25 cellular contexts compared by ENCODE assay signal in genomic region chr11:2889399-2890273, GRCh38. TPM values are rescaled to one million over a fixed set of nuclear protein-coding genes. Genes with fewer than 3 reads are reported as not detected.
DNase-seq lines count a peak whose midpoint lies in the region; ATAC-seq and TF ChIP-seq lines count a peak whose summit lies in the region.
"Had no signal": no experiment of that assay in that cellular context is flagged by ENCODE, and none has a peak within 500 bp of the region (broad histone marks: within the 10 kb centered on the region; RNA-seq: fewer than 3 reads in every experiment).

No MANE protein-coding gene starts in this region.

- no peak for DNase-seq in activated CD8-positive, alpha-beta T cell treated with anti-CD3 and anti-CD28 coated beads for 36 hours
- no peak for DNase-seq in activated CD8-positive, alpha-beta T cell treated with anti-CD3 and anti-CD28 coated beads, Interleukin-2, amount 10 ng/mL, durations not matched to agents 7 days and 5 days
- DNase-seq in NCI-H345 (lab: John Stamatoyannopoulos, UW) (peak; percentile 27), mesenchymal stem cell (no peak), testis (no peak), GM03348 (ENCODE audit: low spot score) (no peak)
- DNase-seq in CD4-positive, alpha-beta T cell = no peak
- DNase-seq: activated CD4-positive, alpha-beta T cell treated with anti-CD3 and anti-CD28 coated beads, Interleukin-2, amount 50 U/mL, for 1 hour; activated CD8-positive, alpha-beta memory T cell treated with anti-CD3 and anti-CD28 coated beads, Interleukin-2, amount 50 U/mL, for 48 hours; BE2C; glutamatergic neuron; NCI-H1694 treated with DMSO at 0.1 percent for 48 hours; NCI-H526 treated with DMSO at 0.1 percent for 48 hours; stimulated activated CD4-positive, alpha-beta T cell treated with anti-CD3 and anti-CD28 coated beads, Interleukin-1b, Interleukin-23, amount 100 ng/mL, for 48 hours; T-helper 17 cell had no signal

- H3K23ac ChIP-seq in mesenchymal stem cell (ENCODE audit: low read length in 2 of 2) = no peak overlapping the region

- peak overlapping the region in 1 of 2 experiments; percentile 71 for H3K4ac ChIP-seq in mesenchymal stem cell (ENCODE audit: low read depth in 1 of 2, low read length in 2 of 2)

- peaks cover 57% of the 10 kb centered on the region for H3K4me1 ChIP-seq in mesenchymal stem cell (ENCODE audit: control insufficient read depth, insufficient read depth, low read depth, low read length)
- peaks cover 48% of the 10 kb centered on the region for H3K4me1 ChIP-seq in testis
- H3K4me1 ChIP-seq: BE2C had no signal

- H3K36me3 ChIP-seq in mesenchymal stem cell (ENCODE audit: control insufficient read depth in 1 of 2, insufficient read depth in 2 of 2, low read depth in 1 of 2, low read length in 2 of 2) = no peaks in the 10 kb centered on the region
- H3K36me3 ChIP-seq in testis (ENCODE audit: low read depth, missing control alignments) = no peaks in the 10 kb centered on the region
- H3K36me3 ChIP-seq: BE2C, lower lobe of right lung, neutrophil, upper lobe of right lung had no signal

- H3K14ac ChIP-seq in mesenchymal stem cell (ENCODE audit: low read length in 2 of 2) = no peak overlapping the region

- H2BK5ac ChIP-seq in mesenchymal stem cell (ENCODE audit: low read depth, low read length, poor library complexity, severe bottlenecking) = no peak overlapping the region

- H3K4me1 Mint-ChIP-seq in activated CD8-positive, alpha-beta T cell treated with anti-CD3 and anti-CD28 coated beads for 36 hours (ENCODE audit: low read depth) = peaks cover 19% of the 10 kb centered on the region
- peaks cover 40% of the 10 kb centered on the region for H3K4me1 Mint-ChIP-seq in activated CD8-positive, alpha-beta T cell treated with anti-CD3 and anti-CD28 coated beads, Interleukin-2, amount 10 ng/mL, durations not matched to agents 7 days and 5 days (ENCODE audit: low read depth)
- peaks cover 38% of the 10 kb centered on the region for H3K4me1 Mint-ChIP-seq in CD4-positive, alpha-beta T cell (ENCODE audit: low read depth)
- H3K4me1 Mint-ChIP-seq: activated T-helper 17 cell treated with anti-CD3 and anti-CD28 coated beads, Interleukin-2, amount 50 U/mL, for 72 hours had no signal

- H3K9me3 ChIP-seq in mesenchymal stem cell (ENCODE audit: control insufficient read depth, low read length) (no peaks in the 10 kb centered on the region), testis (no peaks in the 10 kb centered on the region)
- no peaks in the 10 kb centered on the region for H3K9me3 ChIP-seq in CD4-positive, alpha-beta T cell (ENCODE audit: control insufficient read depth, low read length)
- H3K9me3 ChIP-seq: lower lobe of right lung, neutrophil, upper lobe of right lung had no signal

- H2BK120ac ChIP-seq in mesenchymal stem cell (ENCODE audit: low read depth, low read length) = no peak overlapping the region

- H4K91ac ChIP-seq in mesenchymal stem cell (ENCODE audit: low read length) = peak overlapping the region; percentile 30

- H3K4me3 ChIP-seq in mesenchymal stem cell (ENCODE audit: insufficient read depth in 1 of 2, low read depth in 1 of 2, low read length in 2 of 2) (no peak overlapping the region), testis (no peak overlapping the region)
- H3K4me3 ChIP-seq: dorsolateral prefrontal cortex, GM23338, lower lobe of right lung, skin epidermis, upper lobe of right lung had no signal

- H4K8ac ChIP-seq in mesenchymal stem cell (ENCODE audit: low read length) = no peak overlapping the region

- no peak overlapping the region for H3K4me3 Mint-ChIP-seq in activated CD8-positive, alpha-beta T cell treated with anti-CD3 and anti-CD28 coated beads for 36 hours
- H3K4me3 Mint-ChIP-seq in activated CD8-positive, alpha-beta T cell treated with anti-CD3 and anti-CD28 coated beads, Interleukin-2, amount 10 ng/mL, durations not matched to agents 7 days and 5 days = no peak overlapping the region
- no peak overlapping the region for H3K4me3 Mint-ChIP-seq in CD4-positive, alpha-beta T cell
- H3K4me3 Mint-ChIP-seq: activated T-helper 17 cell treated with anti-CD3 and anti-CD28 coated beads, Interleukin-2, amount 50 U/mL, for 72 hours; GM23338 had no signal

- H3K27me3 ChIP-seq in mesenchymal stem cell (ENCODE audit: control insufficient read depth in 1 of 2, insufficient read depth in 1 of 2, low read length in 2 of 2) (no peaks in the 10 kb centered on the region), testis (no peaks in the 10 kb centered on the region)
- no peaks in the 10 kb centered on the region for H3K27me3 ChIP-seq in CD4-positive, alpha-beta T cell (ENCODE audit: control insufficient read depth, insufficient read depth, low read length)
- H3K27me3 ChIP-seq: upper lobe of right lung had no signal

- peak overlapping the region; percentile 20 for H2AK5ac ChIP-seq in mesenchymal stem cell (ENCODE audit: low read length, severe bottlenecking)

- intact Hi-C loops in activated CD8-positive, alpha-beta T cell treated with anti-CD3 and anti-CD28 coated beads for 36 hours (cut with micrococcal nuclease) = loop anchor here (5.0 to 10.0 kb wide), 2 partner anchors 462 to 585 kb away; partner anchors contain the start of genes C11orf21 and TSPAN32
- intact Hi-C loops in testis (cut with DNase I; ENCODE audit: low total_unique reads) = loop anchor here (2.0 to 10.0 kb wide), 2 partner anchors 357 to 465 kb away; no protein-coding TSS in a partner anchor
- intact Hi-C loops in CD4-positive, alpha-beta T cell (cut with DNase I, micrococcal nuclease) = loop anchor here in 1 of 2 experiments (2.0 to 10.0 kb wide), 8 partner anchors 103 to 1125 kb away; partner anchors contain the start of genes C11orf21, CTSD, KCNQ1OT1 and NAP1L4

- no peak for TF ChIP-seq CTCF in activated CD8-positive, alpha-beta T cell treated with anti-CD3 and anti-CD28 coated beads for 36 hours (IDR thresholded peaks at IDR 0.05)
- no peak for TF ChIP-seq CTCF in testis (IDR thresholded peaks at IDR 0.05)
- no peak for TF ChIP-seq CTCF in CD4-positive, alpha-beta T cell (IDR thresholded peaks at IDR 0.05)

- H3K27ac Mint-ChIP-seq in activated CD8-positive, alpha-beta T cell treated with anti-CD3 and anti-CD28 coated beads for 36 hours = peak overlapping the region; percentile 66
- H3K27ac Mint-ChIP-seq in activated CD8-positive, alpha-beta T cell treated with anti-CD3 and anti-CD28 coated beads, Interleukin-2, amount 10 ng/mL, durations not matched to agents 7 days and 5 days = no peak overlapping the region
- H3K27ac Mint-ChIP-seq in CD4-positive, alpha-beta T cell = no peak overlapping the region
- H3K27ac Mint-ChIP-seq: activated T-helper 17 cell treated with anti-CD3 and anti-CD28 coated beads, Interleukin-2, amount 50 U/mL, for 72 hours; GM23338 had no signal

- CTCF ChIA-PET in activated CD8-positive, alpha-beta T cell treated with anti-CD3 and anti-CD28 coated beads for 36 hours (lab: Charles Lee) = interaction anchor here (0.9 to 13.7 kb wide), 8 partner anchors 10 to 469 kb away, joined by 3 to 412 read pairs (median 4); partner anchors contain the start of gene KCNQ1
- CTCF ChIA-PET in activated CD8-positive, alpha-beta T cell treated with anti-CD3 and anti-CD28 coated beads, Interleukin-2, amount 10 ng/mL, durations not matched to agents 7 days and 5 days (lab: Charles Lee) = interaction anchor here (0.6 to 13.7 kb wide), 5 partner anchors 11 to 584 kb away, joined by 3 to 485 read pairs (median 9); no protein-coding TSS in a partner anchor
- CTCF ChIA-PET in CD4-positive, alpha-beta T cell (lab: Charles Lee) = interaction anchor here (1.4 to 9.0 kb wide), 3 partner anchors 9 to 357 kb away, joined by 7 to 158 read pairs (median 10); a partner anchor contains a TSS

- peak overlapping the region; percentile 65 to 80 for H2BK12ac ChIP-seq in mesenchymal stem cell (ENCODE audit: low read length in 2 of 2)

- H2AFZ ChIP-seq in mesenchymal stem cell (ENCODE audit: low read depth, low read length) = no peak overlapping the region
- H2AFZ ChIP-seq: GM23338 had no signal

- ATAC-seq in activated CD8-positive, alpha-beta T cell treated with anti-CD3 and anti-CD28 coated beads for 36 hours = no peak
- no peak for ATAC-seq in activated CD8-positive, alpha-beta T cell treated with anti-CD3 and anti-CD28 coated beads, Interleukin-2, amount 10 ng/mL, durations not matched to agents 7 days and 5 days
- ATAC-seq in GM18861 (IDR thresholded peaks at IDR 0.05; ENCODE audit: unreplicated experiment) = no peak
- ATAC-seq in CD4-positive, alpha-beta T cell (ENCODE audit: poor library complexity) = no peak
- ATAC-seq: activated T-helper 17 cell treated with anti-CD3 and anti-CD28 coated beads, Interleukin-2, amount 50 U/mL, for 72 hours; GM23338; T-helper 17 cell had no signal

- 89% methylated on average over 16 of the region's 16 CpGs for WGBS in mesenchymal stem cell
- 84 to 89% methylated on average over 8 to 16 of the region's 16 CpGs for WGBS in testis, 2 donors

- no peak overlapping the region for H3K18ac ChIP-seq in mesenchymal stem cell (ENCODE audit: low read depth in 1 of 2, low read length in 2 of 2)

- no peak for TF ChIP-seq POLR2A in testis (IDR thresholded peaks at IDR 0.05)

- H3K27me3 Mint-ChIP-seq in activated CD8-positive, alpha-beta T cell treated with anti-CD3 and anti-CD28 coated beads for 36 hours = peaks cover 2% of the 10 kb centered on the region
- H3K27me3 Mint-ChIP-seq in activated CD8-positive, alpha-beta T cell treated with anti-CD3 and anti-CD28 coated beads, Interleukin-2, amount 10 ng/mL, durations not matched to agents 7 days and 5 days (ENCODE audit: low read depth) = peaks cover 11% of the 10 kb centered on the region
- no peaks in the 10 kb centered on the region for H3K27me3 Mint-ChIP-seq in CD4-positive, alpha-beta T cell
- H3K27me3 Mint-ChIP-seq: activated naive CD4-positive, alpha-beta T cell treated with anti-CD3 and anti-CD28 coated beads, Interleukin-2, amount 50 U/mL, for 24 hours; activated T-helper 17 cell treated with anti-CD3 and anti-CD28 coated beads, Interleukin-2, amount 50 U/mL, for 72 hours; T-helper 17 cell had no signal

- no peak overlapping the region for H3K27ac ChIP-seq in mesenchymal stem cell (ENCODE audit: low read length, poor library complexity, severe bottlenecking)
- peak overlapping the region; percentile 90 to 97 for H3K27ac ChIP-seq in testis
- H3K27ac ChIP-seq in CD4-positive, alpha-beta T cell (ENCODE audit: low read depth, low read length) = no peak overlapping the region
- H3K27ac ChIP-seq: KMS-11, lower lobe of right lung, neutrophil, upper lobe of right lung had no signal

- H3K9ac ChIP-seq in mesenchymal stem cell (ENCODE audit: low read length) = no peak overlapping the region
- H3K9ac ChIP-seq: KMS-11 had no signal

- no peaks in the 10 kb centered on the region for H3K36me3 Mint-ChIP-seq in activated CD8-positive, alpha-beta T cell treated with anti-CD3 and anti-CD28 coated beads for 36 hours (ENCODE audit: low read depth)
- H3K36me3 Mint-ChIP-seq in activated CD8-positive, alpha-beta T cell treated with anti-CD3 and anti-CD28 coated beads, Interleukin-2, amount 10 ng/mL, durations not matched to agents 7 days and 5 days (ENCODE audit: low read depth) = no peaks in the 10 kb centered on the region
- no peaks in the 10 kb centered on the region for H3K36me3 Mint-ChIP-seq in CD4-positive, alpha-beta T cell (ENCODE audit: low read depth)
- H3K36me3 Mint-ChIP-seq: activated naive CD4-positive, alpha-beta T cell treated with anti-CD3 and anti-CD28 coated beads, Interleukin-2, amount 50 U/mL, for 24 hours had no signal

- peaks cover 3% of the 10 kb centered on the region for H3K79me1 ChIP-seq in mesenchymal stem cell (replicated peaks; ENCODE audit: low read length, poor library complexity, severe bottlenecking)

- POLR2A ChIA-PET in activated CD8-positive, alpha-beta T cell treated with anti-CD3 and anti-CD28 coated beads for 36 hours (lab: Charles Lee) = interaction anchor here (1.4 to 4.2 kb wide), 2 partner anchors 36 to 357 kb away, joined by 4 to 26 read pairs; no protein-coding TSS in a partner anchor
- POLR2A ChIA-PET in activated CD8-positive, alpha-beta T cell treated with anti-CD3 and anti-CD28 coated beads, Interleukin-2, amount 10 ng/mL, durations not matched to agents 7 days and 5 days (lab: Charles Lee) = interaction anchor here (0.5 kb wide), 1 partner anchor 105 kb away, joined by 3 read pairs; no protein-coding TSS in a partner anchor
- POLR2A ChIA-PET in CD4-positive, alpha-beta T cell (lab: Charles Lee) = interaction anchor here (2.4 to 3.9 kb wide), 2 partner anchors 12 to 357 kb away, joined by 18 to 25 read pairs; a partner anchor contains a TSS

- H2BK15ac ChIP-seq in mesenchymal stem cell (ENCODE audit: low read depth, poor library complexity, severe bottlenecking) = peak overlapping the region; percentile 15

- no peak overlapping the region for H3K4me2 ChIP-seq in mesenchymal stem cell (ENCODE audit: low read length, poor library complexity, severe bottlenecking)
- H3K4me2 ChIP-seq: KMS-11 had no signal

- H3K9me3 Mint-ChIP-seq in activated CD8-positive, alpha-beta T cell treated with anti-CD3 and anti-CD28 coated beads for 36 hours = no peaks in the 10 kb centered on the region
- H3K9me3 Mint-ChIP-seq in activated CD8-positive, alpha-beta T cell treated with anti-CD3 and anti-CD28 coated beads, Interleukin-2, amount 10 ng/mL, durations not matched to agents 7 days and 5 days (ENCODE audit: insufficient read depth) = no peaks in the 10 kb centered on the region
- no peaks in the 10 kb centered on the region for H3K9me3 Mint-ChIP-seq in CD4-positive, alpha-beta T cell
- H3K9me3 Mint-ChIP-seq: activated naive CD4-positive, alpha-beta T cell treated with anti-CD3 and anti-CD28 coated beads, Interleukin-2, amount 50 U/mL, for 24 hours; activated T-helper 17 cell treated with anti-CD3 and anti-CD28 coated beads, Interleukin-2, amount 50 U/mL, for 72 hours had no signal

RNA-seq across cellular contexts. Expression of gene CDKN1C, which starts 4.1 kb away (rescaled TPM):
- 1 to 10 TPM; 1.6 TPM for total RNA-seq in activated CD8-positive, alpha-beta T cell treated with anti-CD3 and anti-CD28 coated beads for 36 hours
- total RNA-seq in activated CD8-positive, alpha-beta T cell treated with anti-CD3 and anti-CD28 coated beads, Interleukin-2, amount 10 ng/mL, durations not matched to agents 7 days and 5 days = under 1 TPM; 0.21 to 0.32 TPM
- 29.4 TPM for polyA plus RNA-seq in mesenchymal stem cell (2013, experiment 1 of 2)
- 31.0 TPM for polyA plus RNA-seq in mesenchymal stem cell (2013, experiment 2 of 2)
- 10 to 100 TPM; 24.3 to 34.9 TPM for total RNA-seq in testis
- 15.2 TPM for polyA plus RNA-seq in testis (ENCODE audit: insufficient read depth, low read depth, low replicate concordance)
- total RNA-seq in CD4-positive, alpha-beta T cell = 1 to 10 TPM; 1.9 to 2.5 TPM

RNA-seq across cellular contexts. Expression of gene PHLDA2, which starts 39.6 kb away (rescaled TPM):
- total RNA-seq in activated CD8-positive, alpha-beta T cell treated with anti-CD3 and anti-CD28 coated beads for 36 hours = 1 to 10 TPM; 3.6 to 3.7 TPM
- total RNA-seq in activated CD8-positive, alpha-beta T cell treated with anti-CD3 and anti-CD28 coated beads, Interleukin-2, amount 10 ng/mL, durations not matched to agents 7 days and 5 days = 1 to 10 TPM; 1.3 to 2.6 TPM
- 272 TPM for polyA plus RNA-seq in mesenchymal stem cell (2013, experiment 1 of 2)
- polyA plus RNA-seq in mesenchymal stem cell (2013, experiment 2 of 2) = 276 TPM
- 1 to 10 TPM; 2.2 to 4.0 TPM for total RNA-seq in testis
- 0.62 TPM for polyA plus RNA-seq in testis (ENCODE audit: insufficient read depth, low read depth, low replicate concordance)
- 1 to 10 TPM; 1.1 to 1.3 TPM for total RNA-seq in CD4-positive, alpha-beta T cell

Comparison
In these comparisons a context has a peak if more than half of its experiments do, and no peak if none do; other contexts are left out.
1. H3K27ac ChIP-seq: peak in testis (2 of 2); none in mesenchymal stem cell (single experiment) and CD4-positive, alpha-beta T cell (single experiment).
2. RNA of gene CDKN1C, which starts 4.1 kb away (total RNA-seq): 24.3 to 34.9 TPM in testis; 1.9 to 2.5 TPM in CD4-positive, alpha-beta T cell, 1.6 TPM in activated CD8-positive, alpha-beta T cell treated with anti-CD3 and anti-CD28 coated beads for 36 hours and 0.21 to 0.32 TPM in activated CD8-positive, alpha-beta T cell treated with anti-CD3 and anti-CD28 coated beads, Interleukin-2, amount 10 ng/mL, durations not matched to agents 7 days and 5 days; every median in the first group is over 4 times any median in the second.